14 cellular contexts compared by ENCODE assay signal in genomic region chr2:98807221-98807620, GRCh38.
DNase-seq lines count a peak whose midpoint lies in the region; ATAC-seq and TF ChIP-seq lines count a peak whose summit lies in the region.
"Had no signal": no experiment of that assay in that cellular context is flagged by ENCODE, and none has a peak within 500 bp of the region (broad histone marks: within the 10 kb centered on the region; RNA-seq: fewer than 3 reads in every experiment).

No MANE protein-coding gene starts in this region.

- CTCF ChIA-PET in PC-3 (lab: Charles Lee), result no interaction called here

- no peaks in the 10 kb centered on the region for H3K27me3 ChIP-seq in PC-3 (ENCODE audit: low read length)
- H3K27me3 ChIP-seq: BLaER1, dorsolateral prefrontal cortex, SJCRH30 had no signal

- H3K27me3 Mint-ChIP-seq in central memory CD8-positive, alpha-beta T cell, result no peaks in the 10 kb centered on the region

- no peaks in the 10 kb centered on the region for H4K20me1 ChIP-seq in PC-3 (ENCODE audit: low read length)
- H4K20me1 ChIP-seq: BLaER1 had no signal

- H3K27ac ChIP-seq in PC-3 (ENCODE audit: low read length), result no peak overlapping the region
- H3K27ac ChIP-seq: BLaER1, SJCRH30 had no signal

- no peak overlapping the region for H3K9ac ChIP-seq in PC-3 (ENCODE audit: low read length)
- H3K9ac ChIP-seq: BLaER1 had no signal

- H3K36me3 Mint-ChIP-seq in central memory CD8-positive, alpha-beta T cell (ENCODE audit: insufficient read depth), result no peaks in the 10 kb centered on the region

- no peaks in the 10 kb centered on the region for H3K9me3 Mint-ChIP-seq in central memory CD8-positive, alpha-beta T cell

- no peak overlapping the region for H3K4me3 Mint-ChIP-seq in central memory CD8-positive, alpha-beta T cell

- no peaks in the 10 kb centered on the region for H3K9me3 ChIP-seq in PC-3 (ENCODE audit: low read length)
- H3K9me3 ChIP-seq: HAP-1, SJCRH30 had no signal

- peak; percentile 22 for DNase-seq in stimulated activated CD4-positive, alpha-beta T cell treated with anti-CD3 and anti-CD28 coated beads, Interleukin-1b, Interleukin-23, amount 100 ng/mL, for 48 hours
- no peak for DNase-seq in stimulated activated CD4-positive, alpha-beta T cell treated with anti-CD3 and anti-CD28 coated beads, Interleukin-15, amount 100 ng/mL, for 24 hours
- DNase-seq in PC-3 (peak; percentile 17), ureter (ENCODE audit: low spot score) (peak; percentile 5), dermis blood vessel endothelial cell (no peak), hypothalamus (lab: John Stamatoyannopoulos, UW) (no peak), NCI-H1417 (lab: John Stamatoyannopoulos, UW) (no peak)
- DNase-seq in central memory CD8-positive, alpha-beta T cell (ENCODE audit: low spot score in 2 of 2), result no peak
- DNase-seq: dorsolateral prefrontal cortex, NCI-H1417 treated with DMSO at 0.1 percent for 48 hours, NCI-H345, SJCRH30 had no signal

- TF ChIP-seq CTCF in PC-3 (conservative IDR thresholded peaks at IDR 0.05; ENCODE audit: low read depth, low read length), result no peak

- H3K36me3 ChIP-seq in PC-3 (ENCODE audit: low read depth, low read length), result no peaks in the 10 kb centered on the region
- H3K36me3 ChIP-seq: BLaER1, HAP-1, SJCRH30 had no signal

- no TSS peak for BruUV-seq in PC-3 (replicated peaks; lab: Mats Ljungman, UMichigan)

- no peak overlapping the region for H3K4me2 ChIP-seq in PC-3 (ENCODE audit: low read length)
- H3K4me2 ChIP-seq: BLaER1 had no signal

- H3K4me1 ChIP-seq in PC-3 (ENCODE audit: insufficient read depth, low read length), result peaks cover 24% of the 10 kb centered on the region
- H3K4me1 ChIP-seq: HAP-1, SJCRH30 had no signal

- H3K9me2 ChIP-seq in PC-3 (replicated peaks; ENCODE audit: low read length), result no peaks in the 10 kb centered on the region

- H3F3A ChIP-seq in PC-3 (ENCODE audit: low read length, unreplicated experiment), result no peaks in the 10 kb centered on the region

- no peak overlapping the region for H2AFZ ChIP-seq in PC-3 (ENCODE audit: low read length)

- intact Hi-C loops in PC-3 (cut with micrococcal nuclease), result no loop called here

- peaks cover 7% of the 10 kb centered on the region for H3K4me1 Mint-ChIP-seq in central memory CD8-positive, alpha-beta T cell

- no peak overlapping the region for H3K4me3 ChIP-seq in PC-3 (ENCODE audit: low read length)
- H3K4me3 ChIP-seq: BLaER1, HAP-1, SJCRH30 had no signal

- POLR2A ChIA-PET in PC-3 (lab: Charles Lee; ENCODE audit: unreplicated experiment), result no interaction called here

- no peak for ATAC-seq in PC-3
- peak; percentile 85 for ATAC-seq in central memory CD8-positive, alpha-beta T cell (replicated peaks; ENCODE audit: extremely low read depth, poor library complexity, severe bottlenecking)

- H3K79me2 ChIP-seq in PC-3 (ENCODE audit: low read length), result no peaks in the 10 kb centered on the region

- H3K27ac Mint-ChIP-seq in central memory CD8-positive, alpha-beta T cell (ENCODE audit: low read depth), result no peak overlapping the region

Comparison
In these comparisons a context has a peak if more than half of its experiments do, and no peak if none do; other contexts are left out.
1. DNase-seq: peak in stimulated activated CD4-positive, alpha-beta T cell treated with anti-CD3 and anti-CD28 coated beads, Interleukin-1b, Interleukin-23, amount 100 ng/mL, for 48 hours (single experiment), PC-3 (single experiment) and ureter (single experiment); none in stimulated activated CD4-positive, alpha-beta T cell treated with anti-CD3 and anti-CD28 coated beads, Interleukin-15, amount 100 ng/mL, for 24 hours (single experiment), central memory CD8-positive, alpha-beta T cell (0 of 2), dermis blood vessel endothelial cell (single experiment), hypothalamus (0 of 51) and NCI-H1417 (0 of 3).